Comparison of ENCODE assay signal across 8 cellular contexts in the genomic region with DNA sequence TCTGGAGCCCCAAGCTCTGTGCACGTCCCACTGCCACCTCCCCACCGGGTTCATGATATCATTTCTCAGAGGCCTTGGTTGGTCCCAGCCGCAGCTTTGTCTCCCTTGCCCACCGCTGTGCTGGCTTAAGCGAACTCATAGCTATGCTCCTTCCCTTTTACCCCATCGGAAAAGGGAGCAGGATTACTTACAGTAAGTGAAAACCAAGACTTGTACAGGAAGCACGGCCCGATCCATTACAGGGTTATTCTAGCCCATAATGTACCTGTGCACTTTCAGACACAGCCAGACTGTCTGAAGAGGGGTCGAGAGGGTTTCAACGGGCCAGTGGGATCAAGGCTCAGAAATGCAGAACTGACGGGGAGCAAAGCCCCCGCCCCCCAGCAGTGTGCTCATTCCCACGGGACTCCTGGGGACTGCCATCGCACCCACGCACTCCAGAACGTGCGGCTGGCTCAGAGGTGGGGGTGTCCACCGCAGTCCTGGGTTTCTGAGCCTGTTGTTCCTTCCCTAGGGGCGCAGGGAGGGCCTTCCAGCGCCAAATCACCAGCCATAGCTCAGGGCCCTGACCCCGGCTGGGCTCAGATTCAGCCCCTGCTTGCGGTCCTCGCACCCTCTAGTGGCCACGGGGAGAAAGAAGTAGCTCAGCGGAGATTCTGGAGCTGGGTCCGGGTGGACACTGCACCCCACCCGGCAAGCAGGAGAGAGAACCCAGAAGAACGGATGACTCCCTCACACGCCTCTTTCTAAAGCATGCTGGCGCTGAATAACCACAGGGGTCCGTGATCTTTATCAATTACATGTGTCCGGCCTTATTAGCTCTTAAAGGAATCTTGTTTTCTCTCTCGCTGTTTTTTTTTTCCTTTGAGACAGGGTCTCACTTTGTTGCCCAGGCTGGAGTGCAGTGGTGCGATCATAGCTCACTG. TPM values are rescaled to one million over a fixed set of nuclear protein-coding genes. Genes with fewer than 3 reads are reported as not detected.
DNase-seq lines count a peak whose midpoint lies in the region; ATAC-seq and TF ChIP-seq lines count a peak whose summit lies in the region.

No MANE protein-coding gene starts in this region.

- H3K27me3 Mint-ChIP-seq in progenitor cell of endocrine pancreas = peaks cover 6% of the 10 kb centered on the region

- peak; percentile 86 for TF ChIP-seq CTCF in progenitor cell of endocrine pancreas (IDR thresholded peaks at IDR 0.05; ENCODE audit: unreplicated experiment)
- peak; percentile 73 to 88 (median 83) for TF ChIP-seq CTCF in upper lobe of left lung (IDR thresholded peaks at IDR 0.05)

- H3K27ac ChIP-seq in upper lobe of left lung = no peak overlapping the region

- H3K4me1 ChIP-seq in upper lobe of left lung = peaks cover 6 to 12% (median 8%) of the 10 kb centered on the region in 4 donors

- H3K9me3 ChIP-seq in upper lobe of left lung = no peaks in the 10 kb centered on the region

- no peak for TF ChIP-seq EP300 in upper lobe of left lung (IDR thresholded peaks at IDR 0.05)

- 29 to 32% methylated on average over 22 to 34 of the region's 34 CpGs for WGBS in upper lobe of left lung, 2 donors

- H3K27ac Mint-ChIP-seq in progenitor cell of endocrine pancreas = no peak overlapping the region

- no peaks in the 10 kb centered on the region for H3K27me3 ChIP-seq in upper lobe of left lung

- DNase-seq in CMK (ENCODE audit: low read depth) = peak; percentile 37
- DNase-seq in HuH-7 (ENCODE audit: low spot score) = peak; percentile 91
- DNase-seq in SK-N-DZ (ENCODE audit: low spot score) = peak; percentile 77
- peak; percentile 72 for DNase-seq in activated naive CD4-positive, alpha-beta T cell treated with anti-CD3 and anti-CD28 coated beads, Interleukin-2, amount 50 U/mL, for 16 hours
- peak; percentile 88 for DNase-seq in Right ventricle myocardium inferior (ENCODE audit: missing footprints)
- peak; percentile 70 for DNase-seq in progenitor cell of endocrine pancreas (ENCODE audit: low spot score, unreplicated experiment)
- DNase-seq in upper lobe of left lung = peak; percentile 68 to 78

- H3K36me3 Mint-ChIP-seq in progenitor cell of endocrine pancreas (ENCODE audit: insufficient read depth) = no peaks in the 10 kb centered on the region

- intact Hi-C loops in Right ventricle myocardium inferior (cut with DNase I) = loop anchor here (10.0 kb wide), 1 partner anchor 114 kb away; no protein-coding TSS in a partner anchor

- H3K4me3 ChIP-seq in upper lobe of left lung = peak overlapping the region in 2 of 4 donors; percentile 15 to 40

- H3K36me3 ChIP-seq in upper lobe of left lung = no peaks in the 10 kb centered on the region

- no peaks in the 10 kb centered on the region for H3K4me1 Mint-ChIP-seq in progenitor cell of endocrine pancreas (ENCODE audit: low read depth)

- H3K9me3 Mint-ChIP-seq in progenitor cell of endocrine pancreas (ENCODE audit: low read depth) = no peaks in the 10 kb centered on the region

- peak; percentile 97 for ATAC-seq in GM19463 (IDR thresholded peaks at IDR 0.05; ENCODE audit: unreplicated experiment)
- ATAC-seq in Right ventricle myocardium inferior = peak; percentile 91
- peak; percentile 89 to 96 for ATAC-seq in upper lobe of left lung (ENCODE audit: low FRiP score in 2 of 2)

- no peak overlapping the region for H3K4me3 Mint-ChIP-seq in progenitor cell of endocrine pancreas (ENCODE audit: low read depth)

- no peak for TF ChIP-seq POLR2A in upper lobe of left lung (IDR thresholded peaks at IDR 0.05)

RNA-seq across cellular contexts. Expression of gene USP7, which starts 44.9 kb away (rescaled TPM):
- polyA plus RNA-seq in SK-N-DZ (2014; cell fraction: cytosol; rRNA removed) = 27.9 and 32.5 TPM in 2 replicates
- polyA plus RNA-seq in SK-N-DZ (2014; cell fraction: nucleus; rRNA removed) = 105 and 115 TPM in 2 replicates
- total RNA-seq in Right ventricle myocardium inferior = 61.6 TPM
- 159 and 171 TPM in 2 replicates for total RNA-seq in progenitor cell of endocrine pancreas
- total RNA-seq in upper lobe of left lung = 100 to 1,000 TPM in 1 of 6 donors, 10 to 100 TPM in 5; 68.2 to 122 (median 72.2) TPM

Comparison
In these comparisons a context has a peak if more than half of its experiments do, and no peak if none do; other contexts are left out.
1. DNase-seq: peak in every context shown above with its lines; median percentile 91 in HuH-7; 88 in Right ventricle myocardium inferior; 77 in SK-N-DZ; 73 in upper lobe of left lung; 72 in activated naive CD4-positive, alpha-beta T cell treated with anti-CD3 and anti-CD28 coated beads, Interleukin-2, amount 50 U/mL, for 16 hours; 70 in progenitor cell of endocrine pancreas; 37 in CMK.